In the genomic region with DNA sequence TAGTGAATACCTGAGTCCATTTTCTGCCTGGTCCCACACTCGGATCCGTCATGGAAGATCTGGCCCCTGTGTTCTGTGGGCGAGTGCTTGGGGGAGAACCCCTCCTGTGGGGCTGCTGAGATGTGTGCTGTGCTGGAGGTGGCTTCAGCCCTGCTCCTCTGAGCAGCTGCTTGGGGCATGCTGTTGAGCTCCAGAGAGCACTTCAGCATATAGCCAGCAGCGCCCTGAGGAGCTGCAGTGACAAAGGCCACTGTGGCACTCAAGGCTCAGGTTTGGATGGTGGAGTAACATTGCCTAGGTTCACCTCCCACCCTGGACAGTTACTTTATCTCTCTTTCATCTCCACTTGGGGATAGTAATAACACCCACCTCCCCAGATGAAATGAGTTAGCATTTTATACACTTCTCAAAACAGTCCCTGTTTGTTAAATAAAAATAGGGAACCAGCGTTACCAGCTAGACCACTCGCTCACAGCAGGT, we compare ENCODE assay signal across 9 cellular contexts.
A peak's percentile ranks its signal among the peaks of the same experiment; 100 is the strongest.
DNase-seq lines count a peak whose midpoint lies in the region; ATAC-seq and TF ChIP-seq lines count a peak whose summit lies in the region.
"Had no signal": no experiment of that assay in that cellular context is flagged by ENCODE, and none has a peak within 500 bp of the region (broad histone marks: within the 10 kb centered on the region; RNA-seq: fewer than 3 reads in every experiment).

No MANE protein-coding gene starts in this region.

- H3K9me2 ChIP-seq in hepatocyte (replicated peaks; ENCODE audit: insufficient read depth), result no peaks in the 10 kb centered on the region

- no peak for TF ChIP-seq CTCF in activated CD8-positive, alpha-beta T cell treated with anti-CD3 and anti-CD28 coated beads for 36 hours (IDR thresholded peaks at IDR 0.05)
- TF ChIP-seq CTCF in NB4 (IDR thresholded peaks at IDR 0.05; ENCODE audit: low read depth, low read length) (no peak), hepatocyte (IDR thresholded peaks at IDR 0.05; ENCODE audit: poor library complexity) (no peak), type B pancreatic cell (conservative IDR thresholded peaks at IDR 0.05) (no peak)

- H2AFZ ChIP-seq in hepatocyte, result no peak overlapping the region

- CTCF ChIA-PET in activated CD8-positive, alpha-beta T cell treated with anti-CD3 and anti-CD28 coated beads for 36 hours (lab: Charles Lee), result no interaction called here
- CTCF ChIA-PET in activated CD8-positive, alpha-beta T cell treated with anti-CD3 and anti-CD28 coated beads, Interleukin-2, amount 10 ng/mL, durations not matched to agents 7 days and 5 days (lab: Charles Lee), result interaction anchor here (1.1 kb wide), 1 partner anchor 14 kb away, joined by 3 read pairs; no protein-coding TSS in a partner anchor

- H3K36me3 ChIP-seq in hepatocyte (replicated peaks; ENCODE audit: insufficient read depth, low read depth), result no peaks in the 10 kb centered on the region

- H3K4me1 Mint-ChIP-seq in activated CD8-positive, alpha-beta T cell treated with anti-CD3 and anti-CD28 coated beads for 36 hours (ENCODE audit: low read depth), result peaks cover 56% of the 10 kb centered on the region
- peaks cover 81% of the 10 kb centered on the region for H3K4me1 Mint-ChIP-seq in activated CD8-positive, alpha-beta T cell treated with anti-CD3 and anti-CD28 coated beads, Interleukin-2, amount 10 ng/mL, durations not matched to agents 7 days and 5 days (ENCODE audit: low read depth)
- peaks cover 58% of the 10 kb centered on the region for H3K4me1 Mint-ChIP-seq in type B pancreatic cell (ENCODE audit: unreplicated experiment)
- peaks cover 15% of the 10 kb centered on the region for H3K4me1 Mint-ChIP-seq in activated T-cell treated with anti-CD3 and anti-CD28 coated beads, Interleukin-2, amount 50 U/mL, for 4 hours (ENCODE audit: low read depth)

- TF ChIP-seq POLR2A in NB4 (IDR thresholded peaks at IDR 0.05; ENCODE audit: extremely low read depth, insufficient read length), result no peak

- H3K4me3 Mint-ChIP-seq in activated CD8-positive, alpha-beta T cell treated with anti-CD3 and anti-CD28 coated beads for 36 hours, result no peak overlapping the region
- no peak overlapping the region for H3K4me3 Mint-ChIP-seq in activated CD8-positive, alpha-beta T cell treated with anti-CD3 and anti-CD28 coated beads, Interleukin-2, amount 10 ng/mL, durations not matched to agents 7 days and 5 days
- H3K4me3 Mint-ChIP-seq in type B pancreatic cell, result peak overlapping the region; percentile 22
- no peak overlapping the region for H3K4me3 Mint-ChIP-seq in activated T-cell treated with anti-CD3 and anti-CD28 coated beads, Interleukin-2, amount 50 U/mL, for 4 hours

- H3K4me3 ChIP-seq in NB4 (ENCODE audit: low read depth, low read length) (peak overlapping the region; percentile 26), hepatocyte (no peak overlapping the region)

- H3K4me2 ChIP-seq in hepatocyte, result peak overlapping the region; percentile 28

- no peaks in the 10 kb centered on the region for H3K27me3 Mint-ChIP-seq in activated CD8-positive, alpha-beta T cell treated with anti-CD3 and anti-CD28 coated beads for 36 hours
- H3K27me3 Mint-ChIP-seq in activated CD8-positive, alpha-beta T cell treated with anti-CD3 and anti-CD28 coated beads, Interleukin-2, amount 10 ng/mL, durations not matched to agents 7 days and 5 days (ENCODE audit: low read depth), result no peaks in the 10 kb centered on the region
- no peaks in the 10 kb centered on the region for H3K27me3 Mint-ChIP-seq in type B pancreatic cell
- H3K27me3 Mint-ChIP-seq in activated T-cell treated with anti-CD3 and anti-CD28 coated beads, Interleukin-2, amount 50 U/mL, for 4 hours (ENCODE audit: low read depth), result no peaks in the 10 kb centered on the region

- POLR2A ChIA-PET in activated CD8-positive, alpha-beta T cell treated with anti-CD3 and anti-CD28 coated beads for 36 hours (lab: Charles Lee), result no interaction called here
- POLR2A ChIA-PET in activated CD8-positive, alpha-beta T cell treated with anti-CD3 and anti-CD28 coated beads, Interleukin-2, amount 10 ng/mL, durations not matched to agents 7 days and 5 days (lab: Charles Lee), result interaction anchor here (1.1 kb wide), 1 partner anchor 11 kb away, joined by 3 read pairs; no protein-coding TSS in a partner anchor

- intact Hi-C loops in activated CD8-positive, alpha-beta T cell treated with anti-CD3 and anti-CD28 coated beads for 36 hours (cut with micrococcal nuclease), result no loop called here

- peak overlapping the region; percentile 82 for H3K27ac ChIP-seq in hepatocyte

- DNase-seq in activated CD8-positive, alpha-beta T cell treated with anti-CD3 and anti-CD28 coated beads for 36 hours, result no peak
- no peak for DNase-seq in activated CD8-positive, alpha-beta T cell treated with anti-CD3 and anti-CD28 coated beads, Interleukin-2, amount 10 ng/mL, durations not matched to agents 7 days and 5 days
- DNase-seq in NB4 (ENCODE audit: low read depth), result peak; percentile 79
- DNase-seq in hepatocyte (ENCODE audit: low spot score), result no peak
- DNase-seq in type B pancreatic cell (ENCODE audit: extremely low spot score, unreplicated experiment), result no peak
- no peak for DNase-seq in activated T-cell treated with anti-CD3 and anti-CD28 coated beads, Interleukin-2, amount 50 U/mL, for 4 hours
- DNase-seq: stimulated activated CD4-positive, alpha-beta T cell treated with anti-CD3 and anti-CD28 coated beads, Interleukin-4, amount 100 ng/mL, for 24 hours had no signal

- H3K9me3 ChIP-seq in hepatocyte (ENCODE audit: low read depth), result no peaks in the 10 kb centered on the region

- peaks cover 5% of the 10 kb centered on the region for H4K20me1 ChIP-seq in hepatocyte (ENCODE audit: insufficient read depth, poor library complexity, severe bottlenecking)

- H3K27ac Mint-ChIP-seq in activated CD8-positive, alpha-beta T cell treated with anti-CD3 and anti-CD28 coated beads for 36 hours, result peak overlapping the region; percentile 52
- H3K27ac Mint-ChIP-seq in activated CD8-positive, alpha-beta T cell treated with anti-CD3 and anti-CD28 coated beads, Interleukin-2, amount 10 ng/mL, durations not matched to agents 7 days and 5 days, result no peak overlapping the region
- H3K27ac Mint-ChIP-seq in type B pancreatic cell, result peak overlapping the region; percentile 97

- peaks cover 57% of the 10 kb centered on the region for H3K4me1 ChIP-seq in hepatocyte (ENCODE audit: insufficient read depth)

- H3K9me3 Mint-ChIP-seq in activated CD8-positive, alpha-beta T cell treated with anti-CD3 and anti-CD28 coated beads for 36 hours, result no peaks in the 10 kb centered on the region
- H3K9me3 Mint-ChIP-seq in activated CD8-positive, alpha-beta T cell treated with anti-CD3 and anti-CD28 coated beads, Interleukin-2, amount 10 ng/mL, durations not matched to agents 7 days and 5 days (ENCODE audit: insufficient read depth), result no peaks in the 10 kb centered on the region
- no peaks in the 10 kb centered on the region for H3K9me3 Mint-ChIP-seq in type B pancreatic cell
- H3K9me3 Mint-ChIP-seq in activated T-cell treated with anti-CD3 and anti-CD28 coated beads, Interleukin-2, amount 50 U/mL, for 4 hours, result no peaks in the 10 kb centered on the region

- no peaks in the 10 kb centered on the region for H3K27me3 ChIP-seq in hepatocyte

- peaks cover 3% of the 10 kb centered on the region for H3K36me3 Mint-ChIP-seq in activated CD8-positive, alpha-beta T cell treated with anti-CD3 and anti-CD28 coated beads for 36 hours (ENCODE audit: low read depth)
- peaks cover 7% of the 10 kb centered on the region for H3K36me3 Mint-ChIP-seq in activated CD8-positive, alpha-beta T cell treated with anti-CD3 and anti-CD28 coated beads, Interleukin-2, amount 10 ng/mL, durations not matched to agents 7 days and 5 days (ENCODE audit: low read depth)
- no peaks in the 10 kb centered on the region for H3K36me3 Mint-ChIP-seq in type B pancreatic cell
- H3K36me3 Mint-ChIP-seq in activated T-cell treated with anti-CD3 and anti-CD28 coated beads, Interleukin-2, amount 50 U/mL, for 4 hours (ENCODE audit: insufficient read depth), result no peaks in the 10 kb centered on the region

- WGBS in hepatocyte (ENCODE audit: low lambda C conversion rate, missing lambda C conversion rate), result 92% methylated on average over 6 of the region's 6 CpGs

- peaks cover 74% of the 10 kb centered on the region for H3K79me2 ChIP-seq in hepatocyte

- ATAC-seq in activated CD8-positive, alpha-beta T cell treated with anti-CD3 and anti-CD28 coated beads for 36 hours, result no peak
- ATAC-seq in activated CD8-positive, alpha-beta T cell treated with anti-CD3 and anti-CD28 coated beads, Interleukin-2, amount 10 ng/mL, durations not matched to agents 7 days and 5 days, result no peak
- ATAC-seq in HG02885 (IDR thresholded peaks at IDR 0.05; ENCODE audit: poor library complexity, unreplicated experiment) (no peak), HG02981 (IDR thresholded peaks at IDR 0.05; ENCODE audit: unreplicated experiment) (no peak)
- ATAC-seq in activated T-cell treated with anti-CD3 and anti-CD28 coated beads, Interleukin-2, amount 50 U/mL, for 4 hours, result no peak
